2 cellular contexts compared by ENCODE assay signal in the genomic region with DNA sequence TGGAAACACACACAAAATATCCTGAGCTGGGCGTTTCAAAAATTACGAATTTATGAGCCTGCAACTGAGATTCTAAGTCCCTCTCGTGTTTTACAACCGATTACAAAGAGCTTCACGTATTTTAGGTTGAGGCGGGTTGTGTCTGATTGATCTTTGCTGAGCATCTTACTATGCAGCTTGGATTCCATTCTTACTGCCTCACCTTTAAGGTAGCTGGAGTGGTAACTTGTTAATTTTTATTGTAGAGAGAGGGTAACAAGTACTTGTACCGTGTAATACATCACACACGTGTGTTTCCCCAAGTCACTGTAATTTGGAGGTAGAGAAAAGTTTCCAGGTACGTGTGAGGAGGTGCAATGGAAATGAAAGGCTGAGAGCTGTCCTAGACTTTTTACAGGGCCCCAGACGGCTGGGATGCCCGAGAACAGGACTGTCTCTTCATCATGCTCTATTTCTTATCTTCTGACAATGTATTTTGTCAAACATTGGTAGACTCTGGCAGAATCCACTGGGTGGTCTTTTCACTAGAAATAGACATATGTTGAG.
TF ChIP-seq lines count a peak whose summit lies in the region.

No MANE protein-coding gene starts in this region.

TF ChIP-seq in IMR-90, 13 proteins besides CTCF, POLR2A, EP300 and RAD21 (continued from another document):
- no peak for TF ChIP-seq MXI1 (IDR thresholded peaks at IDR 0.05; ENCODE audit: borderline replicate concordance, low read depth, low read length)
- TF ChIP-seq FOS (IDR thresholded peaks at IDR 0.05; ENCODE audit: low read depth, low read length) = no peak
- TF ChIP-seq RFX5 (IDR thresholded peaks at IDR 0.05; ENCODE audit: low read depth, low read length) = no peak
- no peak for TF ChIP-seq MAZ (IDR thresholded peaks at IDR 0.05; ENCODE audit: borderline replicate concordance, low read depth, low read length)
- no peak for TF ChIP-seq CHD1 (IDR thresholded peaks at IDR 0.05; ENCODE audit: low read depth, low read length)
- no peak for TF ChIP-seq NFE2L2 (IDR thresholded peaks at IDR 0.05; ENCODE audit: low read depth, low read length)
- TF ChIP-seq, protein P1, sequence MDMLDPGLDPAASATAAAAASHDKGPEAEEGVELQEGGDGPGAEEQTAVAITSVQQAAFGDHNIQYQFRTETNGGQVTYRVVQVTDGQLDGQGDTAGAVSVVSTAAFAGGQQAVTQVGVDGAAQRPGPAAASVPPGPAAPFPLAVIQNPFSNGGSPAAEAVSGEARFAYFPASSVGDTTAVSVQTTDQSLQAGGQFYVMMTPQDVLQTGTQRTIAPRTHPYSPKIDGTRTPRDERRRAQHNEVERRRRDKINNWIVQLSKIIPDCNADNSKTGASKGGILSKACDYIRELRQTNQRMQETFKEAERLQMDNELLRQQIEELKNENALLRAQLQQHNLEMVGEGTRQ (IDR thresholded peaks at IDR 0.05; ENCODE audit: low read depth, low read length) = no peak

TF ChIP-seq in neural cell, 6 proteins besides CTCF, POLR2A, EP300 and RAD21 (continued from another document):
- TF ChIP-seq, protein P2, sequence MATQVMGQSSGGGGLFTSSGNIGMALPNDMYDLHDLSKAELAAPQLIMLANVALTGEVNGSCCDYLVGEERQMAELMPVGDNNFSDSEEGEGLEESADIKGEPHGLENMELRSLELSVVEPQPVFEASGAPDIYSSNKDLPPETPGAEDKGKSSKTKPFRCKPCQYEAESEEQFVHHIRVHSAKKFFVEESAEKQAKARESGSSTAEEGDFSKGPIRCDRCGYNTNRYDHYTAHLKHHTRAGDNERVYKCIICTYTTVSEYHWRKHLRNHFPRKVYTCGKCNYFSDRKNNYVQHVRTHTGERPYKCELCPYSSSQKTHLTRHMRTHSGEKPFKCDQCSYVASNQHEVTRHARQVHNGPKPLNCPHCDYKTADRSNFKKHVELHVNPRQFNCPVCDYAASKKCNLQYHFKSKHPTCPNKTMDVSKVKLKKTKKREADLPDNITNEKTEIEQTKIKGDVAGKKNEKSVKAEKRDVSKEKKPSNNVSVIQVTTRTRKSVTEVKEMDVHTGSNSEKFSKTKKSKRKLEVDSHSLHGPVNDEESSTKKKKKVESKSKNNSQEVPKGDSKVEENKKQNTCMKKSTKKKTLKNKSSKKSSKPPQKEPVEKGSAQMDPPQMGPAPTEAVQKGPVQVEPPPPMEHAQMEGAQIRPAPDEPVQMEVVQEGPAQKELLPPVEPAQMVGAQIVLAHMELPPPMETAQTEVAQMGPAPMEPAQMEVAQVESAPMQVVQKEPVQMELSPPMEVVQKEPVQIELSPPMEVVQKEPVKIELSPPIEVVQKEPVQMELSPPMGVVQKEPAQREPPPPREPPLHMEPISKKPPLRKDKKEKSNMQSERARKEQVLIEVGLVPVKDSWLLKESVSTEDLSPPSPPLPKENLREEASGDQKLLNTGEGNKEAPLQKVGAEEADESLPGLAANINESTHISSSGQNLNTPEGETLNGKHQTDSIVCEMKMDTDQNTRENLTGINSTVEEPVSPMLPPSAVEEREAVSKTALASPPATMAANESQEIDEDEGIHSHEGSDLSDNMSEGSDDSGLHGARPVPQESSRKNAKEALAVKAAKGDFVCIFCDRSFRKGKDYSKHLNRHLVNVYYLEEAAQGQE (IDR thresholded peaks at IDR 0.05; ENCODE audit: borderline replicate concordance) = no peak
- no peak for TF ChIP-seq TAF1 (IDR thresholded peaks at IDR 0.05; ENCODE audit: low read depth)
- TF ChIP-seq MXI1 (conservative IDR thresholded peaks at IDR 0.05; ENCODE audit: poor library complexity, severe bottlenecking) = peak; percentile 33
- TF ChIP-seq SMC3 (conservative IDR thresholded peaks at IDR 0.05; ENCODE audit: poor library complexity) = no peak
- no peak for TF ChIP-seq EZH2 (IDR thresholded peaks at IDR 0.05; ENCODE audit: borderline replicate concordance, insufficient read depth, low read length, poor library complexity, severe bottlenecking)
